18 cellular contexts compared by ENCODE assay signal in the genomic region with DNA sequence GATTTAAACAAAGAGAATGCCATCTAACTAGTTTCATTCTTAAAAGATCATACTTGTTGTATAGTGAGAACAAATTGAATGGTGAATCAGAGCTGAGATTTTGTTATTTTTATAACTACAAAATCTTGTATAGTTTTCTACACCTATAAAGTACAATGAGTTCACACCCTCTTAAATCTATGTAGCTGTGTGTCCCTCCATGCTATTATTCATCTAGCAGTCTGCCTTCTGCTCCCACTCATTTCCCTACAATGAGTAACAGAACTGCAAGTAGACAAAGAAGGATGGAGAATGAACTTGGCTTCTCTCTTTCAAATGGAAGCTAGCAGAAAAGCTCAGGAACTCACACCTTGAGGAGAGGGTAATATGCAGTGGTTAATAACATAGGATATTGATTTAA. TPM values are rescaled to one million over a fixed set of nuclear protein-coding genes. Genes with fewer than 3 reads are reported as not detected.
A peak's percentile ranks its signal among the peaks of the same experiment; 100 is the strongest.
DNase-seq lines count a peak whose midpoint lies in the region; ATAC-seq, FAIRE-seq and TF ChIP-seq lines count a peak whose summit lies in the region.
"Had no signal": no experiment of that assay in that cellular context is flagged by ENCODE, and none has a peak within 500 bp of the region (broad histone marks: within the 10 kb centered on the region; RNA-seq: fewer than 3 reads in every experiment).

No MANE protein-coding gene starts in this region.

- no peak overlapping the region for H3K4me3 Mint-ChIP-seq in astrocyte (ENCODE audit: unreplicated experiment)
- H3K4me3 Mint-ChIP-seq in stimulated activated effector memory CD8-positive, alpha-beta T cell treated with anti-CD3 and anti-CD28 coated beads, Interleukin-12 subunit alpha, Interleukin-12 subunit beta, amount 100 ng/mL, for 72 hours, result no peak overlapping the region
- no peak overlapping the region for H3K4me3 Mint-ChIP-seq in nephron progenitor cell
- H3K4me3 Mint-ChIP-seq: CD4-positive, alpha-beta memory T cell; H9 had no signal

- 0 out of 2 replicates have a peak overlapping the region, but pooled peaks have one; percentile 4 for H3K4me2 ChIP-seq in MM.1S (ENCODE audit: low read depth, low read length)
- H3K4me2 ChIP-seq in astrocyte (ENCODE audit: low read length), result no peak overlapping the region
- no peak overlapping the region for H3K4me2 ChIP-seq in mammary epithelial cell (ENCODE audit: insufficient read depth, low read depth, low read length)
- H3K4me2 ChIP-seq: A549 had no signal

- no peaks in the 10 kb centered on the region for H3K4me1 Mint-ChIP-seq in astrocyte (ENCODE audit: low read depth, unreplicated experiment)
- peaks cover 12% of the 10 kb centered on the region for H3K4me1 Mint-ChIP-seq in stimulated activated effector memory CD8-positive, alpha-beta T cell treated with anti-CD3 and anti-CD28 coated beads, Interleukin-12 subunit alpha, Interleukin-12 subunit beta, amount 100 ng/mL, for 72 hours
- no peaks in the 10 kb centered on the region for H3K4me1 Mint-ChIP-seq in nephron progenitor cell
- H3K4me1 Mint-ChIP-seq: H9 had no signal

- in situ Hi-C loops in mammary epithelial cell (cut with MboI; ENCODE audit: low sequenced_read_pairs in 2 of 2), result no loop called here

- no peaks in the 10 kb centered on the region for H3K9me3 ChIP-seq in MM.1S (replicated peaks; ENCODE audit: insufficient read depth, low read length)
- H3K9me3 ChIP-seq in astrocyte (ENCODE audit: insufficient read depth, low read depth, low read length), result no peaks in the 10 kb centered on the region
- H3K9me3 ChIP-seq in mammary epithelial cell (replicated peaks; ENCODE audit: insufficient read depth, low read length), result no peaks in the 10 kb centered on the region
- H3K9me3 ChIP-seq: A549, BE2C had no signal

- ATAC-seq in stimulated activated effector memory CD8-positive, alpha-beta T cell treated with anti-CD3 and anti-CD28 coated beads, Interleukin-12 subunit alpha, Interleukin-12 subunit beta, amount 100 ng/mL, for 72 hours, result peak; percentile 79
- ATAC-seq: A549, GM12878 had no signal

- H3F3A ChIP-seq in MM.1S (ENCODE audit: insufficient read depth, low read length), result peaks cover 17% of the 10 kb centered on the region; the same call in 1 of the 2 replicates

- DNase-seq in MM.1S (no peak), astrocyte (ENCODE audit: low read depth) (peak; percentile 6), kidney epithelial cell (ENCODE audit: low read depth) (peak; percentile 10), mammary epithelial cell (no peak), RKO (ENCODE audit: low spot score) (no peak), nephron progenitor cell (no peak)
- DNase-seq in stimulated activated effector memory CD8-positive, alpha-beta T cell treated with anti-CD3 and anti-CD28 coated beads, Interleukin-12 subunit alpha, Interleukin-12 subunit beta, amount 100 ng/mL, for 72 hours (ENCODE audit: low spot score in 2 of 2), result no peak
- DNase-seq: BE2C; CD4-positive, alpha-beta memory T cell; DMS79; GOT3; H9 had no signal

- no peak overlapping the region for H3K27ac ChIP-seq in MM.1S (ENCODE audit: low read length)
- no peak overlapping the region for H3K27ac ChIP-seq in astrocyte (ENCODE audit: low read depth, low read length)
- no peak overlapping the region for H3K27ac ChIP-seq in mammary epithelial cell (ENCODE audit: insufficient read depth, low read depth, low read length)
- H3K27ac ChIP-seq: A549, C4-2B had no signal

- no peaks in the 10 kb centered on the region for H3K9me2 ChIP-seq in MM.1S (replicated peaks; ENCODE audit: insufficient read depth, low read length)

- H3K36me3 ChIP-seq in MM.1S (replicated peaks; ENCODE audit: insufficient read depth, low read length) (peaks cover 20% of the 10 kb centered on the region), astrocyte (ENCODE audit: insufficient read depth, low read length) (no peaks in the 10 kb centered on the region), kidney epithelial cell (ENCODE audit: control insufficient read depth, insufficient read depth, low read length) (no peaks in the 10 kb centered on the region), mammary epithelial cell (ENCODE audit: insufficient read depth, low read length) (no peaks in the 10 kb centered on the region)
- H3K36me3 ChIP-seq: BE2C had no signal

- TF ChIP-seq CTCF in MM.1S (IDR thresholded peaks at IDR 0.05; ENCODE audit: low read length), result no peak
- no peak for TF ChIP-seq CTCF in astrocyte (IDR thresholded peaks at IDR 0.05; ENCODE audit: insufficient read depth, low read depth, low read length)
- no peak for TF ChIP-seq CTCF in kidney epithelial cell (IDR thresholded peaks at IDR 0.05; ENCODE audit: insufficient read depth, low read length, poor library complexity, severe bottlenecking)
- TF ChIP-seq CTCF in mammary epithelial cell (conservative IDR thresholded peaks at IDR 0.05 in 1 of 2, IDR thresholded peaks at IDR 0.05 in 1 of 2; ENCODE audit: extremely low read depth in 1 of 2, insufficient read depth in 1 of 2, low read depth in 1 of 2, low read length in 2 of 2), result no peak
- no peak for TF ChIP-seq CTCF in nephron progenitor cell (IDR thresholded peaks at IDR 0.05)

- no peak overlapping the region for H3K27ac Mint-ChIP-seq in astrocyte (ENCODE audit: unreplicated experiment)
- no peak overlapping the region for H3K27ac Mint-ChIP-seq in stimulated activated effector memory CD8-positive, alpha-beta T cell treated with anti-CD3 and anti-CD28 coated beads, Interleukin-12 subunit alpha, Interleukin-12 subunit beta, amount 100 ng/mL, for 72 hours
- no peak overlapping the region for H3K27ac Mint-ChIP-seq in nephron progenitor cell
- H3K27ac Mint-ChIP-seq: CD4-positive, alpha-beta memory T cell; H9 had no signal

- H3K27me3 ChIP-seq in MM.1S (replicated peaks; ENCODE audit: insufficient read depth, low read length), result no peaks in the 10 kb centered on the region
- no peaks in the 10 kb centered on the region for H3K27me3 ChIP-seq in astrocyte (ENCODE audit: insufficient read depth, low read length)
- H3K27me3 ChIP-seq in kidney epithelial cell (ENCODE audit: control insufficient read depth, insufficient read depth, low read length), result no peaks in the 10 kb centered on the region
- H3K27me3 ChIP-seq in mammary epithelial cell (ENCODE audit: insufficient read depth, low read length), result peaks cover 1% of the 10 kb centered on the region
- H3K27me3 ChIP-seq: BE2C had no signal

- H2AFZ ChIP-seq in MM.1S (ENCODE audit: low read length) (no peak overlapping the region), astrocyte (ENCODE audit: low read depth, low read length) (no peak overlapping the region), mammary epithelial cell (ENCODE audit: low read depth, low read length) (no peak overlapping the region)

- intact Hi-C loops in mammary epithelial cell (cut with micrococcal nuclease), result no loop called here

- CTCF ChIA-PET in mammary epithelial cell (lab: Charles Lee; ENCODE audit: low non-redundant PET), result no interaction called here

- peaks cover 100% of the 10 kb centered on the region for H3K79me2 ChIP-seq in MM.1S (ENCODE audit: low read length)
- H3K79me2 ChIP-seq in astrocyte (ENCODE audit: insufficient read depth, low read length), result no peaks in the 10 kb centered on the region
- no peaks in the 10 kb centered on the region for H3K79me2 ChIP-seq in mammary epithelial cell (ENCODE audit: insufficient read depth, low read length)

- peaks cover 42% of the 10 kb centered on the region for H3K4me1 ChIP-seq in MM.1S (ENCODE audit: low read length)
- H3K4me1 ChIP-seq in astrocyte (ENCODE audit: insufficient read depth, low read length), result no peaks in the 10 kb centered on the region
- no peaks in the 10 kb centered on the region for H3K4me1 ChIP-seq in mammary epithelial cell (ENCODE audit: insufficient read depth, low read length)
- H3K4me1 ChIP-seq: A549, BE2C had no signal

- H3K27me3 Mint-ChIP-seq in astrocyte (ENCODE audit: low read depth, unreplicated experiment), result no peaks in the 10 kb centered on the region
- H3K27me3 Mint-ChIP-seq in nephron progenitor cell (ENCODE audit: low read depth, poor library complexity), result peaks cover 4% of the 10 kb centered on the region
- H3K27me3 Mint-ChIP-seq: CD4-positive, alpha-beta memory T cell had no signal

- dilution Hi-C loops in mammary epithelial cell (cut with HindIII; ENCODE audit: low sequenced_read_pairs), result no loop called here

- H3K9ac ChIP-seq in MM.1S (ENCODE audit: low read length), result no peak overlapping the region
- no peak overlapping the region for H3K9ac ChIP-seq in astrocyte (ENCODE audit: low read length)
- no peak overlapping the region for H3K9ac ChIP-seq in mammary epithelial cell (ENCODE audit: insufficient read depth, low read length)

- H3K4me3 ChIP-seq in MM.1S (ENCODE audit: low read length), result no peak overlapping the region
- no peak overlapping the region for H3K4me3 ChIP-seq in astrocyte (ENCODE audit: insufficient read depth, low read depth, low read length)
- no peak overlapping the region for H3K4me3 ChIP-seq in kidney epithelial cell (ENCODE audit: low read depth, low read length)
- no peak overlapping the region for H3K4me3 ChIP-seq in mammary epithelial cell (replicated peaks in 1 of 3; ENCODE audit: insufficient read depth in 1 of 3, low read depth in 2 of 3, low read length in 3 of 3)
- H3K4me3 ChIP-seq: A549, GM12878 had no signal

- H4K20me1 ChIP-seq in MM.1S (ENCODE audit: insufficient read depth, low read length), result peaks cover 26% of the 10 kb centered on the region
- no peaks in the 10 kb centered on the region for H4K20me1 ChIP-seq in astrocyte (ENCODE audit: insufficient read depth, low read length)
- H4K20me1 ChIP-seq in mammary epithelial cell (ENCODE audit: insufficient read depth, low read length), result no peaks in the 10 kb centered on the region

- no TSS peak for BruUV-seq in mammary epithelial cell (replicated peaks; lab: Mats Ljungman, UMichigan)

- FAIRE-seq in astrocyte (lab: Jason Lieb, UNC), result no peak
- FAIRE-seq: A549, GM12878 had no signal

- H3K9me3 Mint-ChIP-seq in astrocyte (ENCODE audit: unreplicated experiment), result no peaks in the 10 kb centered on the region
- no peaks in the 10 kb centered on the region for H3K9me3 Mint-ChIP-seq in stimulated activated effector memory CD8-positive, alpha-beta T cell treated with anti-CD3 and anti-CD28 coated beads, Interleukin-12 subunit alpha, Interleukin-12 subunit beta, amount 100 ng/mL, for 72 hours
- no peaks in the 10 kb centered on the region for H3K9me3 Mint-ChIP-seq in nephron progenitor cell
- H3K9me3 Mint-ChIP-seq: CD4-positive, alpha-beta memory T cell; H9 had no signal

- H3K36me3 Mint-ChIP-seq in astrocyte (ENCODE audit: low read depth, unreplicated experiment) (no peaks in the 10 kb centered on the region), nephron progenitor cell (ENCODE audit: low read depth) (no peaks in the 10 kb centered on the region)
- no peaks in the 10 kb centered on the region for H3K36me3 Mint-ChIP-seq in stimulated activated effector memory CD8-positive, alpha-beta T cell treated with anti-CD3 and anti-CD28 coated beads, Interleukin-12 subunit alpha, Interleukin-12 subunit beta, amount 100 ng/mL, for 72 hours

RNA-seq across cellular contexts. Expression of gene IFNG-AS1, which starts 7.1 kb away (rescaled TPM):
- not detected in 2 replicates for total RNA-seq in astrocyte
- total RNA-seq in kidney epithelial cell, result not detected in 2 replicates
- total RNA-seq in mammary epithelial cell, result not detected
- polyA plus RNA-seq in mammary epithelial cell, result not detected
- polyA minus RNA-seq in mammary epithelial cell, result not detected
- total RNA-seq: G401, H9, HT-29 had no signal
- polyA plus RNA-seq: A549, AG04450 had no signal

Comparison
In these comparisons a context has a peak if more than half of its experiments do, and no peak if none do; other contexts are left out.
1. DNase-seq: peak in astrocyte (single experiment) and kidney epithelial cell (single experiment); none in MM.1S (single experiment), stimulated activated effector memory CD8-positive, alpha-beta T cell treated with anti-CD3 and anti-CD28 coated beads, Interleukin-12 subunit alpha, Interleukin-12 subunit beta, amount 100 ng/mL, for 72 hours (0 of 2), mammary epithelial cell (single experiment), RKO (single experiment) and nephron progenitor cell (single experiment).